ENCODE assay signal across 8 cellular contexts in the genomic region with DNA sequence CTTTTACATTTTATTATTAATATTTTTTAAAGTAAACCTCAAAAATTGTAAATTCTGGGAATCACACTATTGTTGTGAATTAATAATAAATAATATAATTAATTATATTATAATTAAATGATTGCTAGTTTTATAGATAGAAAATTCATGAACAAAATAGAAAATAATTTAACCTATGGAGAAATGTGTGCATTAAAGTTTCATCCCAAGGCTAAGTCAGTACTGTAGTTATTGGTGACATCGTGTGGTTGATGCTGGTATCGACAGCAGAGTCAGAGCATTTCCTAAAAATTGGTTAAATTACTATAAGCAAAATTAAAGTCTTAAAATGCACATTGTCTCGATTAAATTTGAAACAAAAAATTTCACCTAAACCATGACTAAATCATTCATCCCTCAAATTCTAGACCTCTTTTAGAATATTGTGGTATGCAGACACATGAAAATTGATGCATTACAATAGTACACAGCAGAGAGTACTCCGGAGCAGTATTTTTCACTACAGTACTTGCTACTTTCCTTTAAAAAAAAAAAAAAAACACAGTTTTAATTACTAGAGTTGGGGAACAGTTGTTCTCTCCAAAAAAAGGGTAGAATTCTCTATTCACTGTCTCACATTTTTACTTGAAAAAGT.
A peak's percentile ranks its signal among the peaks of the same experiment; 100 is the strongest.
DNase-seq lines count a peak whose midpoint lies in the region; ATAC-seq lines count a peak whose summit lies in the region.

No MANE protein-coding gene starts in this region.

- H3K27me3 Mint-ChIP-seq in activated CD4-positive, alpha-beta T cell treated with anti-CD3 and anti-CD28 coated beads, Interleukin-2, amount 10 ng/mL, durations not matched to agents 24 days and 14 days: no peaks in the 10 kb centered on the region

- intact Hi-C loops in activated CD4-positive, alpha-beta T cell treated with anti-CD3 and anti-CD28 coated beads, Interleukin-2, amount 10 ng/mL, durations not matched to agents 24 days and 14 days (cut with micrococcal nuclease): loop anchor here (2.0 to 10.0 kb wide), 4 partner anchors 174 to 1370 kb away; no protein-coding TSS in a partner anchor

- H3K27ac Mint-ChIP-seq in activated CD4-positive, alpha-beta T cell treated with anti-CD3 and anti-CD28 coated beads, Interleukin-2, amount 10 ng/mL, durations not matched to agents 24 days and 14 days: no peak overlapping the region

- H3K36me3 Mint-ChIP-seq in activated CD4-positive, alpha-beta T cell treated with anti-CD3 and anti-CD28 coated beads, Interleukin-2, amount 10 ng/mL, durations not matched to agents 24 days and 14 days (ENCODE audit: low read depth): no peaks in the 10 kb centered on the region

- no peak overlapping the region for H3K4me3 Mint-ChIP-seq in activated CD4-positive, alpha-beta T cell treated with anti-CD3 and anti-CD28 coated beads, Interleukin-2, amount 10 ng/mL, durations not matched to agents 24 days and 14 days

- DNase-seq in activated CD4-positive, alpha-beta T cell treated with anti-CD3 and anti-CD28 coated beads, Interleukin-2, amount 10 ng/mL, durations not matched to agents 24 days and 14 days: peak; percentile 71
- DNase-seq in activated CD4-positive, alpha-beta T cell treated with anti-CD3 and anti-CD28 coated beads, Interleukin-2, amount 50 U/mL, for 1 hour: no peak
- DNase-seq in M059J (ENCODE audit: low read depth) (peak; percentile 19), astrocyte of the hippocampus (ENCODE audit: low read depth, low spot score) (peak; percentile 45), left lobe of liver (ENCODE audit: low spot score) (no peak), T1000 (lab: John Stamatoyannopoulos, UW) (no peak)
- DNase-seq in activated T-cell treated with anti-CD3 and anti-CD28 coated beads, Interleukin-2, amount 50 U/mL, for 1 hour: no peak

- no peaks in the 10 kb centered on the region for H3K9me3 Mint-ChIP-seq in activated CD4-positive, alpha-beta T cell treated with anti-CD3 and anti-CD28 coated beads, Interleukin-2, amount 10 ng/mL, durations not matched to agents 24 days and 14 days

- peak; percentile 66 for ATAC-seq in GM21576 (IDR thresholded peaks at IDR 0.05; ENCODE audit: unreplicated experiment)
- peak; percentile 65 for ATAC-seq in left lobe of liver

- H3K4me1 Mint-ChIP-seq in activated CD4-positive, alpha-beta T cell treated with anti-CD3 and anti-CD28 coated beads, Interleukin-2, amount 10 ng/mL, durations not matched to agents 24 days and 14 days: no peaks in the 10 kb centered on the region

Comparison
In these comparisons a context has a peak if more than half of its experiments do, and no peak if none do; other contexts are left out.
1. DNase-seq: peak in activated CD4-positive, alpha-beta T cell treated with anti-CD3 and anti-CD28 coated beads, Interleukin-2, amount 10 ng/mL, durations not matched to agents 24 days and 14 days (single experiment), M059J (single experiment) and astrocyte of the hippocampus (single experiment); none in activated CD4-positive, alpha-beta T cell treated with anti-CD3 and anti-CD28 coated beads, Interleukin-2, amount 50 U/mL, for 1 hour (single experiment), left lobe of liver (single experiment), T1000 (single experiment) and activated T-cell treated with anti-CD3 and anti-CD28 coated beads, Interleukin-2, amount 50 U/mL, for 1 hour (single experiment).